ENCODE assay signal across 22 cellular contexts in the genomic region with DNA sequence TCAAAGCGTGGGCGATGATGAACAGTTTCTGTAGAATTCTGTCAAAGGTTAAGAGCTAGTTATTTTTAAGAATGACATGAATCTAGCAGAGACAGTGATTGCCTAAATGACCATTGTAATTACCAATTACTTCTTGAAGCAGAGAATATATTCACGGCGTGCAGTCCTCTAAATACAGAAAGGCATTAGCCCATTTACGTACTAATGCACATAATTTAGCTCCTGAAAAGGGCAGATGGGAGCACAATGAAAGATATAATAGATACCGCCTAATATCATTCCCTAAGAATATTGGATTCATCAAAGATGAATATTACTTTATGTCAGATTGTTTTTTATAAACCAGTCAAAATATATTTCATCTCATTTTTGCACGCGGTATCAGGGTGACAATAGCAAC.
"Had no signal": no experiment of that assay in that cellular context is flagged by ENCODE, and none has a peak within 500 bp of the region (broad histone marks: within the 10 kb centered on the region; RNA-seq: fewer than 3 reads in every experiment).

No MANE protein-coding gene starts in this region.

- H3K4me1 Mint-ChIP-seq: activated CD4-positive, alpha-beta memory T cell treated with anti-CD3 and anti-CD28 coated beads, Interleukin-2, amount 10 ng/mL, durations not matched to agents 7 days and 5 days; activated CD4-positive, alpha-beta T cell treated with anti-CD3 and anti-CD28 coated beads for 36 hours; activated naive CD4-positive, alpha-beta T cell treated with anti-CD3 and anti-CD28 coated beads, Interleukin-2, amount 50 U/mL, for 24 hours had no signal

- H3K4me3 Mint-ChIP-seq: activated CD4-positive, alpha-beta memory T cell treated with anti-CD3 and anti-CD28 coated beads, Interleukin-2, amount 10 ng/mL, durations not matched to agents 7 days and 5 days; activated CD4-positive, alpha-beta T cell treated with anti-CD3 and anti-CD28 coated beads for 36 hours; activated naive CD4-positive, alpha-beta T cell treated with anti-CD3 and anti-CD28 coated beads, Interleukin-2, amount 50 U/mL, for 24 hours; activated T-cell treated with anti-CD3 and anti-CD28 coated beads, Interleukin-2, amount 50 U/mL, for 72 hours had no signal

- H3K27ac ChIP-seq: breast epithelium, KMS-11, PC-9, VCaP had no signal

- H3K9ac ChIP-seq: KMS-11 had no signal

- H3K27me3 ChIP-seq: breast epithelium had no signal

- H3K27me3 Mint-ChIP-seq: activated CD4-positive, alpha-beta memory T cell treated with anti-CD3 and anti-CD28 coated beads, Interleukin-2, amount 10 ng/mL, durations not matched to agents 7 days and 5 days had no signal

- H3K4me3 ChIP-seq: breast epithelium, PC-9 had no signal

- H3K4me2 ChIP-seq: KMS-11, PC-9 had no signal

- H2AFZ ChIP-seq: PC-9 had no signal

- DNase-seq: activated CD4-positive, alpha-beta memory T cell treated with anti-CD3 and anti-CD28 coated beads, Interleukin-2, amount 10 ng/mL, durations not matched to agents 7 days and 5 days; activated CD4-positive, alpha-beta T cell treated with anti-CD3 and anti-CD28 coated beads for 36 hours; activated CD4-positive, alpha-beta T cell treated with anti-CD3 and anti-CD28 coated beads, Interleukin-2, amount 50 U/mL, for 1 hour; activated naive CD4-positive, alpha-beta T cell; activated T-cell treated with anti-CD3 and anti-CD28 coated beads, Interleukin-2, amount 50 U/mL, for 72 hours; aorta; caudate nucleus; MM.1S; NCI-H1105; NCI-H1436; NCI-H1694 treated with DMSO at 0.1 percent for 48 hours; NCI-H2081 treated with DMSO at 0.1 percent for 48 hours; NCI-H446; NCI-H524; NCI-H82; PC-9; SIG-M5; T-helper 1 cell had no signal

- H3K27ac Mint-ChIP-seq: activated CD4-positive, alpha-beta memory T cell treated with anti-CD3 and anti-CD28 coated beads, Interleukin-2, amount 10 ng/mL, durations not matched to agents 7 days and 5 days; activated CD4-positive, alpha-beta T cell treated with anti-CD3 and anti-CD28 coated beads for 36 hours; activated naive CD4-positive, alpha-beta T cell treated with anti-CD3 and anti-CD28 coated beads, Interleukin-2, amount 50 U/mL, for 24 hours; activated T-cell treated with anti-CD3 and anti-CD28 coated beads, Interleukin-2, amount 50 U/mL, for 72 hours had no signal

- H3K4me1 ChIP-seq: breast epithelium had no signal

- ATAC-seq: activated CD4-positive, alpha-beta T cell treated with anti-CD3 and anti-CD28 coated beads for 36 hours; activated T-cell treated with anti-CD3 and anti-CD28 coated beads, Interleukin-2, amount 50 U/mL, for 72 hours had no signal

- H3K36me3 ChIP-seq: breast epithelium had no signal

- H3K36me3 Mint-ChIP-seq: activated naive CD4-positive, alpha-beta T cell treated with anti-CD3 and anti-CD28 coated beads, Interleukin-2, amount 50 U/mL, for 24 hours had no signal

- H3K9me3 Mint-ChIP-seq: activated CD4-positive, alpha-beta memory T cell treated with anti-CD3 and anti-CD28 coated beads, Interleukin-2, amount 10 ng/mL, durations not matched to agents 7 days and 5 days; activated naive CD4-positive, alpha-beta T cell treated with anti-CD3 and anti-CD28 coated beads, Interleukin-2, amount 50 U/mL, for 24 hours; activated T-cell treated with anti-CD3 and anti-CD28 coated beads, Interleukin-2, amount 50 U/mL, for 72 hours had no signal

- H3K9me3 ChIP-seq: breast epithelium had no signal
